8 cellular contexts compared by ENCODE assay signal in the genomic region with DNA sequence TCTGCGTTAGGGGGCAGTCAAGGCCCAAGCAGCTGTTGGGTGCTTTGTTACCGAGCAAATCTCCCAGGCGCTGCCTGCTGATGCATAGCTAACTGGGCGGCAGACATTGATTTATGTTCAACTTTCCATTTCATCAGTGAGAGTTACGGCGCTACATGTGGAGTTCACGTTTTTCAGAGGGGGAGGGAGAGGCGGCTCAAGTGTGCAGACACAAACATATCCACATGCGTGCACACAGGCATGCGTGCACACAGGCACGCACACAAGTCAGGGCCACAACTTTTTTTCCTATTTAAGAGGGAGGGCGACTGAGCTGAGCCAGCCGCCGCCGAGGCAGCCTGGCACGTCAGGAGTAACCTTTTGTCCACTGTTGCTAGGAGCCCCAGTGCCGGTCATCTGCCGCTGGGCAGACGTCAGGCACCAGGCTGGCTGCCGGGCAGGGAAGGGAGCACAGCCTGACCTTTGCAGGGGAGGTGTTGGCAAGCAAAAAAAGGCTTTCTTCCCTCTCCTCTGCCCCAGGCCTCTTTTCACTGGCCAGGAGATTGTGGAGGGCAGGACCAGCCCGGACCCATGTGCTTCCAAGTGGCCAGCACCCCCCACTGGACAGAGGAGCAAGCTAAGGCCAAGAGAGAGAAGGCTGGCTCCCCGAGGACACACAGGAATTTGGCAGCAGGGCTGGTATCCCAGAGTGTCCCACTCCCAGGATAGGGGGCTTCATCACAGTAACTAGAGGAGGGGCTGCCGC.
A peak's percentile ranks its signal among the peaks of the same experiment; 100 is the strongest.
DNase-seq lines count a peak whose midpoint lies in the region; ATAC-seq and TF ChIP-seq lines count a peak whose summit lies in the region.

No MANE protein-coding gene starts in this region.

- CTCF ChIA-PET in RWPE1 (lab: Yijun Ruan, JAX): no interaction called here
- CTCF ChIA-PET in activated naive CD4-positive, alpha-beta T cell treated with anti-CD3 and anti-CD28 coated beads, Interleukin-2, amount 10 ng/mL, durations not matched to agents 7 days and 5 days (lab: Charles Lee): interaction anchor here (1.5 kb wide), 1 partner anchor 18 kb away, joined by 5 read pairs; no protein-coding TSS in a partner anchor

- H3K27ac ChIP-seq in RWPE1: peak overlapping the region; percentile 70

- DNase-seq in activated naive CD8-positive, alpha-beta T cell treated with anti-CD3 and anti-CD28 coated beads for 36 hours: no peak
- DNase-seq in RWPE1 (ENCODE audit: low spot score) (no peak), fibroblast of peridontal ligament (ENCODE audit: extremely low read depth) (peak; percentile 18), nephron progenitor cell (peak; percentile 77)
- DNase-seq in activated naive CD4-positive, alpha-beta T cell treated with anti-CD3 and anti-CD28 coated beads, Interleukin-2, amount 10 ng/mL, durations not matched to agents 7 days and 5 days: no peak

- no peak for TF ChIP-seq CTCF in RWPE1 (conservative IDR thresholded peaks at IDR 0.05; ENCODE audit: low read depth)
- TF ChIP-seq CTCF in nephron progenitor cell (IDR thresholded peaks at IDR 0.05): peak; percentile 56

- H3K4me3 Mint-ChIP-seq in activated naive CD8-positive, alpha-beta T cell: no peak overlapping the region
- H3K4me3 Mint-ChIP-seq in activated naive CD8-positive, alpha-beta T cell treated with anti-CD3 and anti-CD28 coated beads for 36 hours: no peak overlapping the region
- peak overlapping the region; percentile 61 for H3K4me3 Mint-ChIP-seq in nephron progenitor cell
- no peak overlapping the region for H3K4me3 Mint-ChIP-seq in activated naive CD4-positive, alpha-beta T cell treated with anti-CD3 and anti-CD28 coated beads, Interleukin-2, amount 10 ng/mL, durations not matched to agents 7 days and 5 days

- H3K4me1 Mint-ChIP-seq in activated naive CD8-positive, alpha-beta T cell (ENCODE audit: low read depth): peaks cover 40% of the 10 kb centered on the region
- H3K4me1 Mint-ChIP-seq in activated naive CD8-positive, alpha-beta T cell treated with anti-CD3 and anti-CD28 coated beads for 36 hours: peaks cover 32% of the 10 kb centered on the region
- H3K4me1 Mint-ChIP-seq in nephron progenitor cell: peaks cover 93% of the 10 kb centered on the region
- H3K4me1 Mint-ChIP-seq in activated naive CD4-positive, alpha-beta T cell treated with anti-CD3 and anti-CD28 coated beads, Interleukin-2, amount 10 ng/mL, durations not matched to agents 7 days and 5 days: peaks cover 38% of the 10 kb centered on the region

- H3K36me3 Mint-ChIP-seq in activated naive CD8-positive, alpha-beta T cell: peaks cover 3% of the 10 kb centered on the region
- peaks cover 8% of the 10 kb centered on the region for H3K36me3 Mint-ChIP-seq in activated naive CD8-positive, alpha-beta T cell treated with anti-CD3 and anti-CD28 coated beads for 36 hours
- peaks cover 19% of the 10 kb centered on the region for H3K36me3 Mint-ChIP-seq in nephron progenitor cell (ENCODE audit: low read depth)
- H3K36me3 Mint-ChIP-seq in activated naive CD4-positive, alpha-beta T cell treated with anti-CD3 and anti-CD28 coated beads, Interleukin-2, amount 10 ng/mL, durations not matched to agents 7 days and 5 days: peaks cover 18% of the 10 kb centered on the region

- ATAC-seq in HG03457 (IDR thresholded peaks at IDR 0.05; ENCODE audit: unreplicated experiment) (no peak), HG03139 (IDR thresholded peaks at IDR 0.05; ENCODE audit: unreplicated experiment) (no peak)

- POLR2A ChIA-PET in RWPE1 (lab: Yijun Ruan, JAX; ENCODE audit: low non-redundant PET): no interaction called here

- no peaks in the 10 kb centered on the region for H3K27me3 Mint-ChIP-seq in activated naive CD8-positive, alpha-beta T cell
- no peaks in the 10 kb centered on the region for H3K27me3 Mint-ChIP-seq in activated naive CD8-positive, alpha-beta T cell treated with anti-CD3 and anti-CD28 coated beads for 36 hours
- H3K27me3 Mint-ChIP-seq in nephron progenitor cell (ENCODE audit: low read depth, poor library complexity): peaks cover 7% of the 10 kb centered on the region
- no peaks in the 10 kb centered on the region for H3K27me3 Mint-ChIP-seq in activated naive CD4-positive, alpha-beta T cell treated with anti-CD3 and anti-CD28 coated beads, Interleukin-2, amount 10 ng/mL, durations not matched to agents 7 days and 5 days

- H3K27ac Mint-ChIP-seq in activated naive CD8-positive, alpha-beta T cell: peak overlapping the region; percentile 64
- H3K27ac Mint-ChIP-seq in activated naive CD8-positive, alpha-beta T cell treated with anti-CD3 and anti-CD28 coated beads for 36 hours: no peak overlapping the region
- H3K27ac Mint-ChIP-seq in nephron progenitor cell: peak overlapping the region; percentile 97
- H3K27ac Mint-ChIP-seq in activated naive CD4-positive, alpha-beta T cell treated with anti-CD3 and anti-CD28 coated beads, Interleukin-2, amount 10 ng/mL, durations not matched to agents 7 days and 5 days: no peak overlapping the region

- no peaks in the 10 kb centered on the region for H3K9me3 Mint-ChIP-seq in activated naive CD8-positive, alpha-beta T cell (ENCODE audit: low read depth)
- no peaks in the 10 kb centered on the region for H3K9me3 Mint-ChIP-seq in activated naive CD8-positive, alpha-beta T cell treated with anti-CD3 and anti-CD28 coated beads for 36 hours
- no peaks in the 10 kb centered on the region for H3K9me3 Mint-ChIP-seq in nephron progenitor cell
- no peaks in the 10 kb centered on the region for H3K9me3 Mint-ChIP-seq in activated naive CD4-positive, alpha-beta T cell treated with anti-CD3 and anti-CD28 coated beads, Interleukin-2, amount 10 ng/mL, durations not matched to agents 7 days and 5 days

Comparison
In these comparisons a context has a peak if more than half of its experiments do, and no peak if none do; other contexts are left out.
1. H3K27ac Mint-ChIP-seq: peak in activated naive CD8-positive, alpha-beta T cell (single experiment) and nephron progenitor cell (single experiment); none in activated naive CD8-positive, alpha-beta T cell treated with anti-CD3 and anti-CD28 coated beads for 36 hours (single experiment) and activated naive CD4-positive, alpha-beta T cell treated with anti-CD3 and anti-CD28 coated beads, Interleukin-2, amount 10 ng/mL, durations not matched to agents 7 days and 5 days (single experiment).
2. DNase-seq: peak in fibroblast of peridontal ligament (single experiment) and nephron progenitor cell (single experiment); none in activated naive CD8-positive, alpha-beta T cell treated with anti-CD3 and anti-CD28 coated beads for 36 hours (single experiment), RWPE1 (single experiment) and activated naive CD4-positive, alpha-beta T cell treated with anti-CD3 and anti-CD28 coated beads, Interleukin-2, amount 10 ng/mL, durations not matched to agents 7 days and 5 days (single experiment).